Comparison of ENCODE assay signal across 8 cellular contexts in the genomic region with DNA sequence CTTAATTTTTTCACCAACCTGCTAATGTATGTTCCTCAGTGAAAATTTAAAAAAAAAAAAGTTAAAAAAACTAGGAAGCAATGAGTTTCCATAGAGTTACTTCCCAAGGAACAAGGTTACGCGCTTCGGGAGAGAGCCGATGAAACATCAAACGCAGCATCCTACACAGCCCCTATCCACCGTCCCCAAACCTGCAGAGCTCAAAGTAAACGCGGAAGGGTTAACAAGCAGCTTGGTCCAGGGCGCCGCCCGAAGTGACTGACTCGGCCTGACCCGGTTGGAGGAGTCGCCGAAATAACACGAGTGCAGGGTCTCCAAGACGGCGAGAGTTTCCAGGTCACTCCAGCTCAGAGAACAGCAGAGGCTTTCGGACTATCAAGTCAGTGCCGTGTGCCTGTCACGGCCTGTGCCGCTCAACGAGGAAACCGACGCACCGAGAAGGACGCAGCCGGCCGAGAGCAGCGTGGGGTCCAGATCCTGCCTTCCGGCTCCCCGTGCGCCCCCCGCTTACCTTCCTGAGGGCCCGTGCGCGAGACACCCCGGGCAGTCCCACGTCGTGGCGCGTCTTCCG. TPM values are rescaled to one million over a fixed set of nuclear protein-coding genes. Genes with fewer than 3 reads are reported as not detected.
DNase-seq lines count a peak whose midpoint lies in the region; ATAC-seq and TF ChIP-seq lines count a peak whose summit lies in the region.

No MANE protein-coding gene starts in this region.

- DNase-seq in A172 (ENCODE audit: low spot score): peak; percentile 26
- DNase-seq in GM10266 (ENCODE audit: extremely low spot score): peak; percentile 61
- DNase-seq in NCI-H526 treated with DMSO at 0.1 percent for 48 hours (lab: John Stamatoyannopoulos, UW): peak; percentile 68
- peak in 2 of 4 donors; percentile 39 to 47 for DNase-seq in body of pancreas
- no peak for DNase-seq in immature natural killer cell
- no peak for DNase-seq in spleen
- no peak for DNase-seq in NCI-H345 (lab: John Stamatoyannopoulos, UW)

- intact Hi-C loops in body of pancreas (cut with DNase I): no loop called here
- intact Hi-C loops in spleen (cut with DNase I; ENCODE audit: low total_unique reads): no loop called here

- peaks cover 28 to 49% of the 10 kb centered on the region in 2 donors for H3K4me1 Mint-ChIP-seq in immature natural killer cell

- H3K4me1 ChIP-seq in body of pancreas (peaks cover 24% of the 10 kb centered on the region), spleen (peaks cover 14 to 61% (median 43%) of the 10 kb centered on the region in 6 donors)

- TF ChIP-seq POLR2A in body of pancreas (IDR thresholded peaks at IDR 0.05) (no peak), spleen (IDR thresholded peaks at IDR 0.05) (no peak)

- peak overlapping the region; percentile 27 to 90 (median 72) for H3K27ac ChIP-seq in body of pancreas
- peak overlapping the region; percentile 80 to 93 (median 90) for H3K27ac ChIP-seq in spleen

- H3K27me3 ChIP-seq in body of pancreas (no peaks in the 10 kb centered on the region), spleen (replicated peaks in 1 of 7) (no peaks in the 10 kb centered on the region)

- H3K4me3 ChIP-seq in body of pancreas (peak overlapping the region; percentile 21 to 96), spleen (peak overlapping the region; percentile 83 to 100 (median 92))

- peak overlapping the region; percentile 86 to 95 (median 92) for H3K27ac Mint-ChIP-seq in immature natural killer cell

- H3K36me3 ChIP-seq in body of pancreas (replicated peaks in 1 of 2; ENCODE audit: insufficient read depth in 1 of 2, low read depth in 2 of 2): no peaks in the 10 kb centered on the region
- H3K36me3 ChIP-seq in spleen: peaks cover 0 to 18% (median 9%) of the 10 kb centered on the region in 6 donors

- H3K27me3 Mint-ChIP-seq in immature natural killer cell (ENCODE audit: low read depth in 3 of 3): peaks cover 4 to 34% (median 5%) of the 10 kb centered on the region in 3 donors

- peak overlapping the region; percentile 77 to 90 (median 88) for H3K4me3 Mint-ChIP-seq in immature natural killer cell

- ATAC-seq in HG02798 (IDR thresholded peaks at IDR 0.05; ENCODE audit: poor library complexity, unreplicated experiment) (peak; percentile 26), body of pancreas (peak; percentile 30)

- no peaks in the 10 kb centered on the region for H3K9me3 Mint-ChIP-seq in immature natural killer cell

- 0% methylated on average over 8 to 43 of the region's 43 CpGs for WGBS in body of pancreas, 2 donors
- 0 to 1% (median 0%) methylated on average over 18 to 43 of the region's 43 CpGs for WGBS in spleen, 5 donors

- TF ChIP-seq CTCF in GM10266 (IDR thresholded peaks at IDR 0.05; ENCODE audit: control insufficient read depth, insufficient read depth, low read depth, missing control alignments): no peak
- no peak for TF ChIP-seq CTCF in body of pancreas (IDR thresholded peaks at IDR 0.05)
- no peak for TF ChIP-seq CTCF in spleen (IDR thresholded peaks at IDR 0.05 in 8 of 11, conservative IDR thresholded peaks at IDR 0.05 in 3 of 11)

- H3K9me3 ChIP-seq in body of pancreas (no peaks in the 10 kb centered on the region), spleen (no peaks in the 10 kb centered on the region)

- H3K36me3 Mint-ChIP-seq in immature natural killer cell: peaks cover 2 to 8% (median 4%) of the 10 kb centered on the region in 3 donors

RNA-seq across cellular contexts. Expression of a gene that starts 0.5 kb away (rescaled TPM):
- total RNA-seq in A172 (2014; rRNA removed; shearing (Covaris generic)): 23.8 and 33.1 TPM in 2 replicates
- total RNA-seq in body of pancreas (10 to 100 TPM; 20.0 to 20.1 TPM), spleen (10 to 100 TPM; 21.1 to 30.5 (median 25.0) TPM)
- polyA plus RNA-seq in immature natural killer cell (10 to 100 TPM in 1 of 3 donors, 1 to 10 TPM in 2; 1.3 to 19.2 (median 5.0) TPM), spleen (10 to 100 TPM; 10.2 to 20.3 (median 12.2) TPM)

RNA-seq across cellular contexts. Expression of a gene that starts 0.7 kb away (rescaled TPM):
- total RNA-seq in A172 (2014; rRNA removed; shearing (Covaris generic)): 4.9 and 8.5 TPM in 2 replicates
- total RNA-seq in body of pancreas (10 to 100 TPM in 1 of 2 donors, 1 to 10 TPM in 1; 6.5 to 14.5 TPM), spleen (1 to 10 TPM; 1.8 to 4.3 (median 2.6) TPM)
- polyA plus RNA-seq in immature natural killer cell (1 to 10 TPM; 2.7 to 4.4 (median 4.0) TPM), spleen (1 to 10 TPM; 1.0 to 1.7 (median 1.2) TPM)

Comparison
In these comparisons a context has a peak if more than half of its experiments do, and no peak if none do; other contexts are left out.
1. DNase-seq: peak in A172 (single experiment), GM10266 (single experiment) and NCI-H526 treated with DMSO at 0.1 percent for 48 hours (single experiment); none in immature natural killer cell (0 of 3), spleen (single experiment) and NCI-H345 (single experiment).